In genomic region chr12:105831372-105831771, GRCh38 we compare ENCODE assay signal across 1 cellular context.
TF ChIP-seq lines count a peak whose summit lies in the region.

No MANE protein-coding gene starts in this region.

TF ChIP-seq in K562, 482 proteins besides CTCF, POLR2A, EP300 and RAD21:
- TF ChIP-seq ZMIZ1 (IDR thresholded peaks at IDR 0.05; ENCODE audit: low read depth in 2 of 2, low read length in 2 of 2) (no peak), ATF7 (IDR thresholded peaks at IDR 0.05) (no peak), TAF9B (IDR thresholded peaks at IDR 0.05; ENCODE audit: partially characterized antibody) (no peak), SRSF1 (IDR thresholded peaks at IDR 0.05; ENCODE audit: low read depth, low read length) (no peak), DACH1 (IDR thresholded peaks at IDR 0.05; ENCODE audit: partially characterized antibody) (no peak), ARHGAP35 (IDR thresholded peaks at IDR 0.05; ENCODE audit: partially characterized antibody) (no peak), CHD2 (IDR thresholded peaks at IDR 0.05; ENCODE audit: low read depth, low read length) (no peak), CREB3 (tag; conservative IDR thresholded peaks at IDR 0.05; ENCODE audit: low read depth) (no peak), KDM2B (CRISPR knock-in tag; IDR thresholded peaks at IDR 0.05) (no peak), RUNX1 (IDR thresholded peaks at IDR 0.05; ENCODE audit: low read depth) (no peak), PKNOX1 (IDR thresholded peaks at IDR 0.05) (no peak)
